Comparison of ENCODE assay signal across 13 cellular contexts in genomic region chr4:18042754-18043153, GRCh38. TPM values are rescaled to one million over a fixed set of nuclear protein-coding genes. Genes with fewer than 3 reads are reported as not detected.
DNase-seq lines count a peak whose midpoint lies in the region; TF ChIP-seq lines count a peak whose summit lies in the region.
"Had no signal": no experiment of that assay in that cellular context is flagged by ENCODE, and none has a peak within 500 bp of the region (broad histone marks: within the 10 kb centered on the region; RNA-seq: fewer than 3 reads in every experiment).

No MANE protein-coding gene starts in this region.

- DNase-seq in H9: no peak
- DNase-seq in SK-MEL-5 (ENCODE audit: low read depth, low spot score): peak; percentile 19
- no peak for DNase-seq in glutamatergic neuron
- DNase-seq in DMS79 (lab: John Stamatoyannopoulos, UW): no peak
- no peak for DNase-seq in EL
- DNase-seq in foreskin melanocyte: no peak
- DNase-seq in SHP77 treated with DMSO at 0.1 percent for 48 hours (lab: John Stamatoyannopoulos, UW): no peak
- DNase-seq: activated naive CD8-positive, alpha-beta T cell treated with anti-CD3 and anti-CD28 coated beads, Interleukin-2, amount 50 U/mL, for 24 hours; KG1; NCI-H2107; stimulated activated naive CD8-positive, alpha-beta T cell treated with anti-CD3 and anti-CD28 coated beads, Interleukin-15, amount 100 ng/mL, for 72 hours had no signal

- H3K36me3 Mint-ChIP-seq in H9 (ENCODE audit: insufficient read depth in 1 of 3, low read depth in 3 of 3) (no peaks in the 10 kb centered on the region; a peak in 1 of 7 replicates), glutamatergic neuron (ENCODE audit: unreplicated experiment) (no peaks in the 10 kb centered on the region)

- H2AFZ ChIP-seq in H9 (ENCODE audit: low read length): no peak overlapping the region

- H2AK5ac ChIP-seq in H9 (ENCODE audit: insufficient read length, low read length): no peak overlapping the region

- H2BK120ac ChIP-seq in H9 (ENCODE audit: low read depth, low read length, poor library complexity, severe bottlenecking): no peak overlapping the region

- H4K20me1 ChIP-seq in H9 (ENCODE audit: control insufficient read depth, insufficient read depth, insufficient read length): no peaks in the 10 kb centered on the region

- H3K4ac ChIP-seq in H9 (ENCODE audit: low read depth, low read length): no peak overlapping the region

- no peaks in the 10 kb centered on the region for H3K9me3 ChIP-seq in H9 (ENCODE audit: control insufficient read depth, low read depth, low read length)

- in situ Hi-C loops in SK-MEL-5 (cut with HindIII; ENCODE audit: low pct_unique_long_range_greater_than_20kb, low sequenced_read_pairs): no loop called here

- no peak overlapping the region for H3T11ph ChIP-seq in H9 (ENCODE audit: low read length)

- H3K4me1 Mint-ChIP-seq in H9: no peaks in the 10 kb centered on the region
- H3K4me1 Mint-ChIP-seq in glutamatergic neuron (ENCODE audit: low read depth, unreplicated experiment): no peaks in the 10 kb centered on the region
- H3K4me1 Mint-ChIP-seq: activated naive CD8-positive, alpha-beta T cell treated with anti-CD3 and anti-CD28 coated beads, Interleukin-2, amount 50 U/mL, for 24 hours; stimulated activated naive CD8-positive, alpha-beta T cell treated with anti-CD3 and anti-CD28 coated beads, Interleukin-15, amount 100 ng/mL, for 72 hours had no signal

- no peak overlapping the region for H3K18ac ChIP-seq in H9 (ENCODE audit: insufficient read length, low read depth, low read length)

- H3K56ac ChIP-seq in H9 (ENCODE audit: insufficient read length, low read depth, low read length): no peak overlapping the region

- H3K23me2 ChIP-seq in H9 (ENCODE audit: insufficient read length, low read depth, low read length, poor library complexity, severe bottlenecking): no peaks in the 10 kb centered on the region

- H4K5ac ChIP-seq in H9 (ENCODE audit: insufficient read length, low read depth, low read length): no peak overlapping the region

- H3K79me2 ChIP-seq in H9 (ENCODE audit: insufficient read depth, low read length): no peaks in the 10 kb centered on the region

- H3K27me3 Mint-ChIP-seq in H9 (ENCODE audit: low read depth) (no peaks in the 10 kb centered on the region), glutamatergic neuron (ENCODE audit: unreplicated experiment) (no peaks in the 10 kb centered on the region)

- H3K23ac ChIP-seq in H9 (ENCODE audit: insufficient read length, low read depth, low read length): no peak overlapping the region

- no CpG with 5 or more reads among the region's 2 CpGs for WGBS in H9 (ENCODE audit: extremely low coverage, insufficient read length, low lambda C conversion rate)

- no peak overlapping the region for H4K91ac ChIP-seq in H9 (ENCODE audit: insufficient read length, low read depth, low read length)

- no peak overlapping the region for H3K14ac ChIP-seq in H9 (ENCODE audit: insufficient read depth, low read length)

- no peaks in the 10 kb centered on the region for H3K27me3 ChIP-seq in H9 (ENCODE audit: insufficient read depth, low read length)

- H2BK15ac ChIP-seq in H9 (ENCODE audit: low read depth, low read length): no peak overlapping the region

- H3K4me1 ChIP-seq in H9 (ENCODE audit: insufficient read depth, low read length): no peaks in the 10 kb centered on the region

- H2BK20ac ChIP-seq in H9 (ENCODE audit: low read depth, low read length, poor library complexity, severe bottlenecking): no peak overlapping the region

- no peaks in the 10 kb centered on the region for H3K79me1 ChIP-seq in H9 (ENCODE audit: insufficient read depth, low read depth, low read length, poor library complexity, severe bottlenecking)

- H2BK5ac ChIP-seq in H9 (ENCODE audit: insufficient read length, low read length): no peak overlapping the region

- peak; percentile 28 for TF ChIP-seq CTCF in C4-2B (conservative IDR thresholded peaks at IDR 0.05)
- peak; percentile 62 for TF ChIP-seq CTCF in H9 (conservative IDR thresholded peaks at IDR 0.05)
- TF ChIP-seq CTCF in glutamatergic neuron (IDR thresholded peaks at IDR 0.05; ENCODE audit: partially characterized antibody, unreplicated experiment): peak; percentile 44

- H4K8ac ChIP-seq in H9 (replicated peaks; ENCODE audit: insufficient read length, low read depth, low read length): no peak overlapping the region

- no peak overlapping the region for H3K9ac ChIP-seq in H9 (ENCODE audit: extremely low read depth, insufficient read length, low read length)

- no peak overlapping the region for H3K4me2 ChIP-seq in H9 (ENCODE audit: insufficient read depth, insufficient read length, low read length)

- no peak overlapping the region for H2BK12ac ChIP-seq in H9 (ENCODE audit: insufficient read length, low read depth, low read length)

- H3K27ac ChIP-seq in C4-2B: no peak overlapping the region
- H3K27ac ChIP-seq in H9 (ENCODE audit: insufficient read length, low read depth, low read length): no peak overlapping the region

- no peaks in the 10 kb centered on the region for H3K9me3 Mint-ChIP-seq in H9
- H3K9me3 Mint-ChIP-seq in glutamatergic neuron (ENCODE audit: unreplicated experiment): no peaks in the 10 kb centered on the region
- H3K9me3 Mint-ChIP-seq: activated naive CD8-positive, alpha-beta T cell treated with anti-CD3 and anti-CD28 coated beads, Interleukin-2, amount 50 U/mL, for 24 hours; stimulated activated naive CD8-positive, alpha-beta T cell treated with anti-CD3 and anti-CD28 coated beads, Interleukin-15, amount 100 ng/mL, for 72 hours; T-helper 2 cell treated with Interferon-gamma antibody and Interleukin-4, amounts not matched to agents 5 μg/mL and 100 μg/mL, for 36 hours had no signal

- H3K4me3 Mint-ChIP-seq in H9: no peak overlapping the region
- H3K4me3 Mint-ChIP-seq in glutamatergic neuron (ENCODE audit: unreplicated experiment): no peak overlapping the region
- H3K4me3 Mint-ChIP-seq: activated naive CD8-positive, alpha-beta T cell treated with anti-CD3 and anti-CD28 coated beads, Interleukin-2, amount 50 U/mL, for 24 hours; stimulated activated naive CD8-positive, alpha-beta T cell treated with anti-CD3 and anti-CD28 coated beads, Interleukin-15, amount 100 ng/mL, for 72 hours; T-helper 2 cell treated with Interferon-gamma antibody and Interleukin-4, amounts not matched to agents 5 μg/mL and 100 μg/mL, for 36 hours had no signal

- H3K27ac Mint-ChIP-seq in H9: no peak overlapping the region
- H3K27ac Mint-ChIP-seq in glutamatergic neuron (ENCODE audit: unreplicated experiment): no peak overlapping the region
- H3K27ac Mint-ChIP-seq: activated naive CD8-positive, alpha-beta T cell treated with anti-CD3 and anti-CD28 coated beads, Interleukin-2, amount 50 U/mL, for 24 hours; stimulated activated naive CD8-positive, alpha-beta T cell treated with anti-CD3 and anti-CD28 coated beads, Interleukin-15, amount 100 ng/mL, for 72 hours; T-helper 2 cell treated with Interferon-gamma antibody and Interleukin-4, amounts not matched to agents 5 μg/mL and 100 μg/mL, for 36 hours had no signal

RNA-seq across cellular contexts. Expression of gene LCORL, which starts 21.2 kb away (rescaled TPM):
- total RNA-seq in H9 (2021): 11.6 and 15.5 TPM in 2 replicates
- 9.3 and 16.3 TPM in 2 replicates for total RNA-seq in SK-MEL-5 (2014; rRNA removed; shearing (Covaris generic))
- 3.2 and 4.1 TPM in 2 replicates for polyA plus RNA-seq in SK-MEL-5 (2015; cell fraction: cytosol; rRNA removed)
- 4.4 and 11.9 TPM in 2 replicates for polyA plus RNA-seq in SK-MEL-5 (2015; cell fraction: nucleus; rRNA removed)
- 30.8 TPM for total RNA-seq in glutamatergic neuron (ENCODE audit: unreplicated experiment)
